In the genomic region with DNA sequence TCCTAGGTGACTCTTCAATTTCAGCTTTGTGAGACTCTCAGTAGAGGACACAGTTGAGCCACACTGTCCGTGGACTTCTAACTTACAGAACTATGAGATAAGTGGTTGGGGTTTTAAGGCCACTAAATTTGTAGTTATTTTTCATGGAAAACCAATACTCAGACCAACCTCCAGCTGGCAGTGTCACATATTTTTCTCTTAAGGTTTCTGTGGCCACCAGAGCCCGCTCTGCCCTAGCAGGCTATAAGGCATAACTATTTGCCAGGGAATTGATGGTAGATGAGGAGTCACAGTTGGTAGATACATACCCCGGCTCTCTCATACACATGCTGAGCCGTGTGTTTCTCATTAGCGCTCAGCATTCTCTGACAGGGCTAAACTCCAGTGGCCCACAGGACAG, we compare ENCODE assay signal across 17 cellular contexts.
DNase-seq lines count a peak whose midpoint lies in the region; ATAC-seq, FAIRE-seq and TF ChIP-seq lines count a peak whose summit lies in the region.
"Had no signal": no experiment of that assay in that cellular context is flagged by ENCODE, and none has a peak within 500 bp of the region (broad histone marks: within the 10 kb centered on the region; RNA-seq: fewer than 3 reads in every experiment).

No MANE protein-coding gene starts in this region.

- H3K36me3 ChIP-seq in GM23338 (ENCODE audit: insufficient read depth): no peaks in the 10 kb centered on the region

- peak in 1 of 2 experiments; percentile 29 for DNase-seq in A549 (ENCODE audit: low read depth in 1 of 2, low spot score in 1 of 2)
- peak; percentile 27 for DNase-seq in GM23338 (ENCODE audit: low spot score)
- DNase-seq in RPMI8226: peak; percentile 15
- DNase-seq in fibroblast of villous mesenchyme (ENCODE audit: low read depth): peak; percentile 0
- DNase-seq in stimulated activated CD4-positive, alpha-beta T cell treated with anti-CD3 and anti-CD28 coated beads, Interleukin-2, amount 100 ng/mL, for 24 hours: no peak
- no peak for DNase-seq in NCI-H1436 (lab: John Stamatoyannopoulos, UW)
- DNase-seq in activated CD4-positive, alpha-beta T cell treated with anti-CD3 and anti-CD28 coated beads, Interleukin-2, amount 50 U/mL, for 4 hours: no peak
- no peak for DNase-seq in NCI-H2081 (lab: John Stamatoyannopoulos, UW)
- DNase-seq: activated CD8-positive, alpha-beta T cell treated with anti-CD3 and anti-CD28 coated beads for 36 hours; activated effector memory CD4-positive, alpha-beta T cell treated with Interleukin-2 at 50 U/mL for 16 hours; DND-41; effector memory CD4-positive, alpha-beta T cell; kidney; NCI-H1105 treated with DMSO at 0.1 percent for 48 hours; T-helper 9 cell; testis had no signal

- H3K9me2 ChIP-seq in GM23338 (ENCODE audit: insufficient read depth): peaks cover 4% of the 10 kb centered on the region; the same call in 1 of the 2 replicates

- H3K36me3 Mint-ChIP-seq in GM23338 (ENCODE audit: low read depth): no peaks in the 10 kb centered on the region; the same call in 2 of the 3 replicates

- peaks cover 6% of the 10 kb centered on the region; the same call in 1 of the 3 replicates for H3K9me3 ChIP-seq in A549
- H3K9me3 ChIP-seq: testis had no signal

- ATAC-seq in A549 (peak in 1 of 2 experiments; percentile 77; a peak in 3 of 6 replicates), GM23338 (peak; percentile 32; the same call in 1 of the 3 replicates)
- ATAC-seq: activated CD8-positive, alpha-beta T cell treated with anti-CD3 and anti-CD28 coated beads for 36 hours had no signal

- H3K4me1 ChIP-seq in A549 (no peaks in the 10 kb centered on the region), GM23338 (ENCODE audit: insufficient read depth) (no peaks in the 10 kb centered on the region)
- H3K4me1 ChIP-seq: testis had no signal

- no peaks in the 10 kb centered on the region for H4K20me1 ChIP-seq in GM23338 (replicated peaks; ENCODE audit: insufficient read depth)

- no peaks in the 10 kb centered on the region for H3K27me3 ChIP-seq in GM23338 (ENCODE audit: insufficient read depth)
- H3K27me3 ChIP-seq: testis had no signal

- H3F3A ChIP-seq in GM23338 (replicated peaks; ENCODE audit: low read depth): no peaks in the 10 kb centered on the region

- H3K27ac Mint-ChIP-seq in GM23338: no peak overlapping the region
- H3K27ac Mint-ChIP-seq: activated CD8-positive, alpha-beta T cell treated with anti-CD3 and anti-CD28 coated beads for 36 hours; progenitor cell of endocrine pancreas had no signal

- H3K27ac ChIP-seq in A549 (no peak overlapping the region), GM23338 (ENCODE audit: low read depth) (no peak overlapping the region)
- H3K27ac ChIP-seq: testis had no signal

- H3K4me1 Mint-ChIP-seq in GM23338: no peaks in the 10 kb centered on the region

- peak; percentile 45 to 58 for TF ChIP-seq RAD21 in A549 (conservative IDR thresholded peaks at IDR 0.05 in 1 of 2, IDR thresholded peaks at IDR 0.05 in 1 of 2)

- POLR2A ChIA-PET in A549 (lab: Yijun Ruan, JAX): no interaction called here

- CTCF ChIA-PET in A549 (lab: Yijun Ruan, JAX): interaction anchor here (0.9 to 1.7 kb wide), 3 partner anchors 46 to 317 kb away, joined by 3 to 6 read pairs (median 5); no protein-coding TSS in a partner anchor

- H3K79me2 ChIP-seq in GM23338 (replicated peaks; ENCODE audit: insufficient read depth): no peaks in the 10 kb centered on the region

- no peak overlapping the region for H3K4me3 Mint-ChIP-seq in GM23338
- H3K4me3 Mint-ChIP-seq: activated CD8-positive, alpha-beta T cell treated with anti-CD3 and anti-CD28 coated beads for 36 hours had no signal

- no peak overlapping the region for H2AFZ ChIP-seq in GM23338

- no peak for TF ChIP-seq EP300 in A549 (IDR thresholded peaks at IDR 0.05)

- TF ChIP-seq CTCF in A549 (IDR thresholded peaks at IDR 0.05) (peak; percentile 36), GM23338 (conservative IDR thresholded peaks at IDR 0.05; ENCODE audit: low read depth in 2 of 2) (peak; percentile 41 to 57), fibroblast of villous mesenchyme (IDR thresholded peaks at IDR 0.05; ENCODE audit: insufficient read depth, low read depth, low read length) (peak; percentile 30)

- no peaks in the 10 kb centered on the region for H3K27me3 Mint-ChIP-seq in GM23338 (ENCODE audit: insufficient read depth, low read depth, poor library complexity)
- H3K27me3 Mint-ChIP-seq: activated CD8-positive, alpha-beta T cell treated with anti-CD3 and anti-CD28 coated beads for 36 hours; progenitor cell of endocrine pancreas had no signal

- FAIRE-seq in A549 (lab: Jason Lieb, UNC): no peak
- FAIRE-seq: kidney had no signal

- peaks cover 80% of the 10 kb centered on the region for H3K9me3 Mint-ChIP-seq in GM23338

- H3K4me3 ChIP-seq in A549: no peak overlapping the region
- H3K4me3 ChIP-seq in GM23338: no peak overlapping the region
- H3K4me3 ChIP-seq in fibroblast of villous mesenchyme (ENCODE audit: low read depth, low read length): no peak overlapping the region
- H3K4me3 ChIP-seq: testis had no signal

- H3K4me2 ChIP-seq in A549: no peak overlapping the region
- H3K4me2 ChIP-seq in GM23338: no peak overlapping the region

- WGBS in A549 (ENCODE audit: missing lambda C conversion rate): 33% methylated on average over 5 of the region's 5 CpGs

- TF ChIP-seq POLR2A in A549 (IDR thresholded peaks at IDR 0.05; ENCODE audit: low read length): no peak

TF ChIP-seq in A549, 52 proteins besides CTCF, POLR2A, EP300 and RAD21:
- TF ChIP-seq SMC3 (IDR thresholded peaks at IDR 0.05) (peak; percentile 57; the same call in 2 of the 3 replicates), PHF8 (IDR thresholded peaks at IDR 0.05; ENCODE audit: borderline replicate concordance, low read depth) (no peak)

TF ChIP-seq in GM23338, 12 proteins besides CTCF, POLR2A, EP300 and RAD21 (continues in another document):
- TF ChIP-seq NANOG (IDR thresholded peaks at IDR 0.05; ENCODE audit: borderline replicate concordance): no peak
- TF ChIP-seq, protein P1, sequence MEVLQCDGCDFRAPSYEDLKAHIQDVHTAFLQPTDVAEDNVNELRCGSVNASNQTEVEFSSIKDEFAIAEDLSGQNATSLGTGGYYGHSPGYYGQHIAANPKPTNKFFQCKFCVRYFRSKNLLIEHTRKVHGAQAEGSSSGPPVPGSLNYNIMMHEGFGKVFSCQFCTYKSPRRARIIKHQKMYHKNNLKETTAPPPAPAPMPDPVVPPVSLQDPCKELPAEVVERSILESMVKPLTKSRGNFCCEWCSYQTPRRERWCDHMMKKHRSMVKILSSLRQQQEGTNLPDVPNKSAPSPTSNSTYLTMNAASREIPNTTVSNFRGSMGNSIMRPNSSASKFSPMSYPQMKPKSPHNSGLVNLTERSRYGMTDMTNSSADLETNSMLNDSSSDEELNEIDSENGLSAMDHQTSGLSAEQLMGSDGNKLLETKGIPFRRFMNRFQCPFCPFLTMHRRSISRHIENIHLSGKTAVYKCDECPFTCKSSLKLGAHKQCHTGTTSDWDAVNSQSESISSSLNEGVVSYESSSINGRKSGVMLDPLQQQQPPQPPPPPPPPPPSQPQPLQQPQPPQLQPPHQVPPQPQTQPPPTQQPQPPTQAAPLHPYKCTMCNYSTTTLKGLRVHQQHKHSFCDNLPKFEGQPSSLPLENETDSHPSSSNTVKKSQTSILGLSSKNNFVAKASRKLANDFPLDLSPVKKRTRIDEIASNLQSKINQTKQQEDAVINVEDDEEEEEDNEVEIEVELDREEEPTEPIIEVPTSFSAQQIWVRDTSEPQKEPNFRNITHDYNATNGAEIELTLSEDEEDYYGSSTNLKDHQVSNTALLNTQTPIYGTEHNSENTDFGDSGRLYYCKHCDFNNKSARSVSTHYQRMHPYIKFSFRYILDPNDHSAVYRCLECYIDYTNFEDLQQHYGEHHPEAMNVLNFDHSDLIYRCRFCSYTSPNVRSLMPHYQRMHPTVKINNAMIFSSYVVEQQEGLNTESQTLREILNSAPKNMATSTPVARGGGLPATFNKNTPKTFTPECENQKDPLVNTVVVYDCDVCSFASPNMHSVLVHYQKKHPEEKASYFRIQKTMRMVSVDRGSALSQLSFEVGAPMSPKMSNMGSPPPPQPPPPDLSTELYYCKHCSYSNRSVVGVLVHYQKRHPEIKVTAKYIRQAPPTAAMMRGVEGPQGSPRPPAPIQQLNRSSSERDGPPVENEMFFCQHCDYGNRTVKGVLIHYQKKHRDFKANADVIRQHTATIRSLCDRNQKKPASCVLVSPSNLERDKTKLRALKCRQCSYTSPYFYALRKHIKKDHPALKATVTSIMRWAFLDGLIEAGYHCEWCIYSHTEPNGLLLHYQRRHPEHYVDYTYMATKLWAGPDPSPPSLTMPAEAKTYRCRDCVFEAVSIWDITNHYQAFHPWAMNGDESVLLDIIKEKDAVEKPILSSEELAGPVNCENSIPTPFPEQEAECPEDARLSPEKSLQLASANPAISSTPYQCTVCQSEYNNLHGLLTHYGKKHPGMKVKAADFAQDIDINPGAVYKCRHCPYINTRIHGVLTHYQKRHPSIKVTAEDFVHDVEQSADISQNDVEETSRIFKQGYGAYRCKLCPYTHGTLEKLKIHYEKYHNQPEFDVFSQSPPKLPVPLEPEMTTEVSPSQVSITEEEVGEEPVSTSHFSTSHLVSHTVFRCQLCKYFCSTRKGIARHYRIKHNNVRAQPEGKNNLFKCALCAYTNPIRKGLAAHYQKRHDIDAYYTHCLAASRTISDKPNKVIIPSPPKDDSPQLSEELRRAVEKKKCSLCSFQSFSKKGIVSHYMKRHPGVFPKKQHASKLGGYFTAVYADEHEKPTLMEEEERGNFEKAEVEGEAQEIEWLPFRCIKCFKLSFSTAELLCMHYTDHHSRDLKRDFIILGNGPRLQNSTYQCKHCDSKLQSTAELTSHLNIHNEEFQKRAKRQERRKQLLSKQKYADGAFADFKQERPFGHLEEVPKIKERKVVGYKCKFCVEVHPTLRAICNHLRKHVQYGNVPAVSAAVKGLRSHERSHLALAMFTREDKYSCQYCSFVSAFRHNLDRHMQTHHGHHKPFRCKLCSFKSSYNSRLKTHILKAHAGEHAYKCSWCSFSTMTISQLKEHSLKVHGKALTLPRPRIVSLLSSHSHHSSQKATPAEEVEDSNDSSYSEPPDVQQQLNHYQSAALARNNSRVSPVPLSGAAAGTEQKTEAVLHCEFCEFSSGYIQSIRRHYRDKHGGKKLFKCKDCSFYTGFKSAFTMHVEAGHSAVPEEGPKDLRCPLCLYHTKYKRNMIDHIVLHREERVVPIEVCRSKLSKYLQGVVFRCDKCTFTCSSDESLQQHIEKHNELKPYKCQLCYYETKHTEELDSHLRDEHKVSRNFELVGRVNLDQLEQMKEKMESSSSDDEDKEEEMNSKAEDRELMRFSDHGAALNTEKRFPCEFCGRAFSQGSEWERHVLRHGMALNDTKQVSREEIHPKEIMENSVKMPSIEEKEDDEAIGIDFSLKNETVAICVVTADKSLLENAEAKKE (CRISPR knock-in tag; IDR thresholded peaks at IDR 0.05): no peak
- no peak for TF ChIP-seq CREB1 (CRISPR knock-in tag; IDR thresholded peaks at IDR 0.05; ENCODE audit: low read depth)
- no peak for TF ChIP-seq ZNF331 (CRISPR knock-in tag; IDR thresholded peaks at IDR 0.05; ENCODE audit: low read depth)
- no peak for TF ChIP-seq ZNF114 (CRISPR knock-in tag; IDR thresholded peaks at IDR 0.05)
- TF ChIP-seq EZH2phosphoT487 (IDR thresholded peaks at IDR 0.05; ENCODE audit: unreplicated experiment): no peak

Comparison
In these comparisons a context has a peak if more than half of its experiments do, and no peak if none do; other contexts are left out.
1. DNase-seq: peak in GM23338 (single experiment), RPMI8226 (single experiment) and fibroblast of villous mesenchyme (single experiment); none in stimulated activated CD4-positive, alpha-beta T cell treated with anti-CD3 and anti-CD28 coated beads, Interleukin-2, amount 100 ng/mL, for 24 hours (0 of 2), NCI-H1436 (single experiment), activated CD4-positive, alpha-beta T cell treated with anti-CD3 and anti-CD28 coated beads, Interleukin-2, amount 50 U/mL, for 4 hours (0 of 2) and NCI-H2081 (0 of 2).
2. Peak in every context shown above with its lines, with median percentiles within 50 percentile points of each other: CTCF ChIP-seq.